8 cellular contexts compared by ENCODE assay signal in the genomic region with DNA sequence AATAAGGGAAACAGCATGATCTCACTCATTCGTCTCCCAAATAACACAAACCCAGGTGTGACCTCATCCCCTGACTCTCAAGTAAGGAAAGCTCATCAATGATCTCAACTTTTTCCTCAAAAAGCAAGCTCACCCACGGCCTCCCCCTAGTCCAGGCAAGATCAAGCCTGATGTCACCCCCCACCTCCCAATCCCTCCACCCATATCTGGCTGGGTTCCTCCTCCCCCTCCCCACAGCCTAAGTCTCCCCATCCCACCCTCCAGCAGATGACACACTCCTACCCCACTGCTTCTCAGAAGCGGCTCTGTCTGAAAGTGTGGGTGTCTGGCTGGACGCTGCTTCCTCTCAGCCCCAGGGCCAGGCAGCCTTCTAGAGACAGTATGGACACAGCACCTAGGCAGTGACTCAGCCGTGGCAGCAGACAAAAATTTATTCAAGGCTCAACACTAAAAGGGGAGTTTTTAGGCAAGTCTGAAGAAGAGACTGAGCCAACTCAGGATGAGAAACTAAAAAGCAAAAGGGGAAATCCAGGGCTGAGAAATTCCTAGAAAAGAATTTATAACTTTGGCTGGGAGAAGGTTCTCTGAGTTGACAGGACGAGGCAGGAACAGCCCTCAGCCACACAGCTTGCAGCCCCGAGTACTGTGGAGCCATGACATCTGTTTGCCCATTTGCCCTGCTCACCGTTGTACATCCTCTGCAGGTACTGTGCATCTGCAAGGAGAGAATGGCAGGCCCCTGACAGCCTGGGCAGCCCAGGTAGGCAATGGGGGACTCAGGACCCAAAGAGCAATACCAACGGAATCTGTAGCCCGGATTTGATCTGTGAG.
DNase-seq lines count a peak whose midpoint lies in the region; ATAC-seq and TF ChIP-seq lines count a peak whose summit lies in the region.

No MANE protein-coding gene starts in this region.

- H3K36me3 ChIP-seq in CD4-positive, CD25-positive, alpha-beta regulatory T cell (ENCODE audit: control insufficient read depth, insufficient read depth, low read length) = no peaks in the 10 kb centered on the region
- no peaks in the 10 kb centered on the region for H3K36me3 ChIP-seq in mesenchymal stem cell (ENCODE audit: control insufficient read depth in 1 of 2, insufficient read depth in 2 of 2, low read depth in 1 of 2, low read length in 2 of 2)
- no peaks in the 10 kb centered on the region for H3K36me3 ChIP-seq in tibial artery

- no peak overlapping the region for H2BK12ac ChIP-seq in mesenchymal stem cell (ENCODE audit: low read length in 2 of 2)

- H3K18ac ChIP-seq in mesenchymal stem cell (ENCODE audit: low read depth in 1 of 2, low read length in 2 of 2) = no peak overlapping the region

- H2BK5ac ChIP-seq in mesenchymal stem cell (ENCODE audit: low read depth, low read length, poor library complexity, severe bottlenecking) = no peak overlapping the region

- no peak for TF ChIP-seq CTCF in tibial artery (IDR thresholded peaks at IDR 0.05)

- H3K27me3 ChIP-seq in CD4-positive, CD25-positive, alpha-beta regulatory T cell (ENCODE audit: control insufficient read depth, insufficient read depth, low read length) = no peaks in the 10 kb centered on the region
- no peaks in the 10 kb centered on the region for H3K27me3 ChIP-seq in mesenchymal stem cell (ENCODE audit: control insufficient read depth in 1 of 2, insufficient read depth in 1 of 2, low read length in 2 of 2)
- H3K27me3 ChIP-seq in tibial artery = no peaks in the 10 kb centered on the region

- H3K4me2 ChIP-seq in mesenchymal stem cell (ENCODE audit: low read length, poor library complexity, severe bottlenecking) = no peak overlapping the region

- no peak overlapping the region for H2BK120ac ChIP-seq in mesenchymal stem cell (ENCODE audit: low read depth, low read length)

- peaks cover 4% of the 10 kb centered on the region for H3K27me3 Mint-ChIP-seq in CD4-positive, CD25-positive, alpha-beta regulatory T cell
- H3K27me3 Mint-ChIP-seq in activated T-helper 17 cell treated with anti-CD3 and anti-CD28 coated beads, Interleukin-2, amount 50 U/mL, for 72 hours = no peaks in the 10 kb centered on the region

- peak overlapping the region; percentile 43 to 70 (median 52) for H3K4me3 Mint-ChIP-seq in CD4-positive, CD25-positive, alpha-beta regulatory T cell
- H3K4me3 Mint-ChIP-seq in activated T-helper 17 cell treated with anti-CD3 and anti-CD28 coated beads, Interleukin-2, amount 50 U/mL, for 72 hours = peak overlapping the region; percentile 81

- DNase-seq in CD4-positive, CD25-positive, alpha-beta regulatory T cell = peak in 1 of 3 donors; percentile 38
- DNase-seq in mesenchymal stem cell (peak; percentile 45), tibial artery (no peak), HEK293T (ENCODE audit: extremely low spot score) (no peak), amniotic stem cell (lab: John Stamatoyannopoulos, UW) (no peak)

- no peak overlapping the region for H3K4ac ChIP-seq in mesenchymal stem cell (ENCODE audit: low read depth in 1 of 2, low read length in 2 of 2)

- no peaks in the 10 kb centered on the region for H3K36me3 Mint-ChIP-seq in CD4-positive, CD25-positive, alpha-beta regulatory T cell
- no peaks in the 10 kb centered on the region for H3K36me3 Mint-ChIP-seq in activated T-helper 17 cell treated with anti-CD3 and anti-CD28 coated beads, Interleukin-2, amount 50 U/mL, for 72 hours (ENCODE audit: low read depth)

- no peak overlapping the region for H4K91ac ChIP-seq in mesenchymal stem cell (ENCODE audit: low read length)

- no peak overlapping the region for H4K8ac ChIP-seq in mesenchymal stem cell (ENCODE audit: low read length)

- POLR2A ChIA-PET in HEK293T (lab: Yijun Ruan, JAX) = no interaction called here

- H2AFZ ChIP-seq in mesenchymal stem cell (ENCODE audit: low read depth, low read length) = no peak overlapping the region

- H3K27ac ChIP-seq in CD4-positive, CD25-positive, alpha-beta regulatory T cell (ENCODE audit: insufficient read depth, low read length, poor library complexity, severe bottlenecking) = peak overlapping the region; percentile 64
- H3K27ac ChIP-seq in mesenchymal stem cell (ENCODE audit: low read length, poor library complexity, severe bottlenecking) (no peak overlapping the region), tibial artery (no peak overlapping the region)

- H3K9me3 Mint-ChIP-seq in CD4-positive, CD25-positive, alpha-beta regulatory T cell = peaks cover 0 to 2% (median 0%) of the 10 kb centered on the region in 7 donors
- peaks cover 3% of the 10 kb centered on the region for H3K9me3 Mint-ChIP-seq in activated T-helper 17 cell treated with anti-CD3 and anti-CD28 coated beads, Interleukin-2, amount 50 U/mL, for 72 hours

- H3K79me1 ChIP-seq in mesenchymal stem cell (replicated peaks; ENCODE audit: low read length, poor library complexity, severe bottlenecking) = no peaks in the 10 kb centered on the region

- peak overlapping the region; percentile 1 for H3K9ac ChIP-seq in mesenchymal stem cell (ENCODE audit: low read length)

- H3K4me3 ChIP-seq in CD4-positive, CD25-positive, alpha-beta regulatory T cell (ENCODE audit: low read depth, low read length) = peak overlapping the region; percentile 45
- H3K4me3 ChIP-seq in mesenchymal stem cell (ENCODE audit: insufficient read depth in 1 of 2, low read depth in 1 of 2, low read length in 2 of 2) (no peak overlapping the region), tibial artery (no peak overlapping the region)

- no peak overlapping the region for H3K23ac ChIP-seq in mesenchymal stem cell (ENCODE audit: low read length in 2 of 2)

- peaks cover 17 to 52% (median 37%) of the 10 kb centered on the region in 4 donors for H3K4me1 Mint-ChIP-seq in CD4-positive, CD25-positive, alpha-beta regulatory T cell
- H3K4me1 Mint-ChIP-seq in activated T-helper 17 cell treated with anti-CD3 and anti-CD28 coated beads, Interleukin-2, amount 50 U/mL, for 72 hours = peaks cover 43% of the 10 kb centered on the region

- no peak overlapping the region for H3K14ac ChIP-seq in mesenchymal stem cell (ENCODE audit: low read length in 2 of 2)

- H2AK5ac ChIP-seq in mesenchymal stem cell (ENCODE audit: low read length, severe bottlenecking) = no peak overlapping the region

- peaks cover 33% of the 10 kb centered on the region for H3K4me1 ChIP-seq in CD4-positive, CD25-positive, alpha-beta regulatory T cell (ENCODE audit: control insufficient read depth, insufficient read depth, low read length, poor library complexity, severe bottlenecking)
- H3K4me1 ChIP-seq in mesenchymal stem cell (ENCODE audit: control insufficient read depth, insufficient read depth, low read depth, low read length) (no peaks in the 10 kb centered on the region), tibial artery (peaks cover 0 to 4% (median 0%) of the 10 kb centered on the region in 4 donors)

- H2BK15ac ChIP-seq in mesenchymal stem cell (ENCODE audit: low read depth, poor library complexity, severe bottlenecking) = no peak overlapping the region

- intact Hi-C loops in tibial artery (cut with DNase I; ENCODE audit: low total_unique reads) = no loop called here

- CTCF ChIA-PET in HEK293T (lab: Yijun Ruan, JAX) = no interaction called here

- no peaks in the 10 kb centered on the region for H3K9me3 ChIP-seq in CD4-positive, CD25-positive, alpha-beta regulatory T cell (ENCODE audit: control insufficient read depth in 2 of 2, low read length in 2 of 2)
- H3K9me3 ChIP-seq in mesenchymal stem cell (ENCODE audit: control insufficient read depth, low read length) (no peaks in the 10 kb centered on the region), tibial artery (no peaks in the 10 kb centered on the region)

- peak overlapping the region; percentile 93 to 95 (median 94) for H3K27ac Mint-ChIP-seq in CD4-positive, CD25-positive, alpha-beta regulatory T cell
- H3K27ac Mint-ChIP-seq in activated T-helper 17 cell treated with anti-CD3 and anti-CD28 coated beads, Interleukin-2, amount 50 U/mL, for 72 hours = peak overlapping the region; percentile 86

- ATAC-seq in CD4-positive, CD25-positive, alpha-beta regulatory T cell (ENCODE audit: low read depth in 2 of 2) = peak; percentile 63
- ATAC-seq in HG02763 (IDR thresholded peaks at IDR 0.05; ENCODE audit: unreplicated experiment) (peak; percentile 63), HG03139 (IDR thresholded peaks at IDR 0.05; ENCODE audit: unreplicated experiment) (no peak)
- peak; percentile 93 for ATAC-seq in activated T-helper 17 cell treated with anti-CD3 and anti-CD28 coated beads, Interleukin-2, amount 50 U/mL, for 72 hours (replicated peaks)

- WGBS in mesenchymal stem cell = 82% methylated on average over 10 of the region's 10 CpGs

TF ChIP-seq in HEK293T, 16 proteins besides CTCF, POLR2A, EP300 and RAD21:
- TF ChIP-seq TARDBP (IDR thresholded peaks at IDR 0.05) (no peak), FOXM1 (IDR thresholded peaks at IDR 0.05; ENCODE audit: borderline replicate concordance) (no peak)
